ENCODE assay signal across 21 cellular contexts in the genomic region with DNA sequence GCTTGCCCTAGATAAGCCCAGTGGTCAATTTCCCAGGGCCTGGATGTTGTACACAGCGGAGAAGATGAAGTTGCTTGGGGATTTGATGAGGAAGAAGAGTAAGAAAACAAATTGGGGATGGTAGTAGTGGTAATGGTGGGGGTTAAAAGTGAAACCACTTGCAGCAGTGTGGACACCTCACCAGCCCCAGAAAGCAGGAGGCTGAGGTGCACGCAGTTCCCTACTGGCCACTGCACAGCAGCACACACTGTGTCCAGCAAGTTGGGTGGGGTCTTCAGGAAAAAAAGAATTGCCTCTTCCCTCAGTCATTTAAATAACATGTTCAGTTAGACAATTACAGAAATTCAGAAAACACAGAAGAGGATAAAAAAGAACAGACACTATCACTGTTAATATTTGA.
A peak's percentile ranks its signal among the peaks of the same experiment; 100 is the strongest.
DNase-seq lines count a peak whose midpoint lies in the region; ATAC-seq and TF ChIP-seq lines count a peak whose summit lies in the region.
"Had no signal": no experiment of that assay in that cellular context is flagged by ENCODE, and none has a peak within 500 bp of the region (broad histone marks: within the 10 kb centered on the region; RNA-seq: fewer than 3 reads in every experiment).

No MANE protein-coding gene starts in this region.

- H3K4me1 ChIP-seq in DND-41 (ENCODE audit: insufficient read depth, low read length): no peaks in the 10 kb centered on the region
- H3K4me1 ChIP-seq: SJSA1 had no signal

- H3K9me3 Mint-ChIP-seq in CD4-positive, alpha-beta T cell: no peaks in the 10 kb centered on the region
- H3K9me3 Mint-ChIP-seq in effector memory CD8-positive, alpha-beta T cell: no peaks in the 10 kb centered on the region
- no peaks in the 10 kb centered on the region for H3K9me3 Mint-ChIP-seq in naive thymus-derived CD8-positive, alpha-beta T cell
- H3K9me3 Mint-ChIP-seq: CD4-positive, CD25-positive, alpha-beta regulatory T cell; GM23338 had no signal

- H4K20me1 ChIP-seq in DND-41 (ENCODE audit: insufficient read depth, low read length): no peaks in the 10 kb centered on the region

- no peak for DNase-seq in CD4-positive, alpha-beta T cell
- DNase-seq in DND-41 (no peak), glomerular visceral epithelial cell (ENCODE audit: extremely low spot score) (no peak), dedifferentiated amniotic fluid mesenchymal stem cell (ENCODE audit: extremely low spot score) (no peak), COLO668 (lab: John Stamatoyannopoulos, UW; ENCODE audit: unreplicated experiment) (no peak), NCI-H2196 treated with DMSO at 0.1 percent for 48 hours (lab: John Stamatoyannopoulos, UW; ENCODE audit: unreplicated experiment) (no peak)
- no peak for DNase-seq in effector memory CD8-positive, alpha-beta T cell
- no peak for DNase-seq in naive thymus-derived CD8-positive, alpha-beta T cell
- DNase-seq: ACHN; CD4-positive, CD25-positive, alpha-beta regulatory T cell; DMS79 treated with DMSO at 0.1 percent for 48 hours; NCI-H1048; NCI-H1436 treated with DMSO at 0.1 percent for 48 hours; NCI-H2081; NCI-H510A; NCI-H774; PC-3 had no signal

- peaks cover 24% of the 10 kb centered on the region for H3K36me3 ChIP-seq in DND-41 (ENCODE audit: insufficient read depth, low read length)

- no peak overlapping the region for H3K27ac ChIP-seq in CD4-positive, alpha-beta T cell (ENCODE audit: low read depth, low read length)
- no peak overlapping the region for H3K27ac ChIP-seq in DND-41 (ENCODE audit: low read length)
- H3K27ac ChIP-seq: KMS-11, SJSA1 had no signal

- peaks cover 29% of the 10 kb centered on the region for H3K36me3 Mint-ChIP-seq in CD4-positive, alpha-beta T cell (ENCODE audit: low read depth)
- H3K36me3 Mint-ChIP-seq in effector memory CD8-positive, alpha-beta T cell (ENCODE audit: insufficient read depth): peaks cover 19% of the 10 kb centered on the region
- peaks cover 0 to 19% (median 7%) of the 10 kb centered on the region in 3 donors for H3K36me3 Mint-ChIP-seq in naive thymus-derived CD8-positive, alpha-beta T cell

- CTCF ChIA-PET in CD4-positive, alpha-beta T cell (lab: Charles Lee): no interaction called here

- H3K27me3 ChIP-seq in CD4-positive, alpha-beta T cell (ENCODE audit: control insufficient read depth, insufficient read depth, low read length): no peaks in the 10 kb centered on the region
- H3K27me3 ChIP-seq in DND-41 (ENCODE audit: insufficient read depth, low read length, poor library complexity): no peaks in the 10 kb centered on the region
- H3K27me3 ChIP-seq: SJSA1 had no signal

- no peak overlapping the region for H2AFZ ChIP-seq in DND-41 (ENCODE audit: low read depth, low read length)
- H2AFZ ChIP-seq: GM23338 had no signal

- POLR2A ChIA-PET in CD4-positive, alpha-beta T cell (lab: Charles Lee): no interaction called here
- POLR2A ChIA-PET in naive thymus-derived CD8-positive, alpha-beta T cell (lab: Charles Lee): no interaction called here

- H3K4me3 Mint-ChIP-seq in CD4-positive, alpha-beta T cell: no peak overlapping the region
- no peak overlapping the region for H3K4me3 Mint-ChIP-seq in effector memory CD8-positive, alpha-beta T cell
- H3K4me3 Mint-ChIP-seq in naive thymus-derived CD8-positive, alpha-beta T cell: no peak overlapping the region
- H3K4me3 Mint-ChIP-seq: CD4-positive, CD25-positive, alpha-beta regulatory T cell; GM23338 had no signal

- no peak for TF ChIP-seq CTCF in CD4-positive, alpha-beta T cell (IDR thresholded peaks at IDR 0.05)
- TF ChIP-seq CTCF in DND-41 (IDR thresholded peaks at IDR 0.05; ENCODE audit: borderline replicate concordance, extremely low read depth, low read length, poor library complexity, severe bottlenecking): no peak

- H3K9ac ChIP-seq in DND-41 (ENCODE audit: low read depth, low read length): no peak overlapping the region
- H3K9ac ChIP-seq: KMS-11 had no signal

- peaks cover 27% of the 10 kb centered on the region for H3K4me1 Mint-ChIP-seq in CD4-positive, alpha-beta T cell (ENCODE audit: low read depth)
- H3K4me1 Mint-ChIP-seq in effector memory CD8-positive, alpha-beta T cell (ENCODE audit: low read depth in 2 of 2): peaks cover 9 to 10% of the 10 kb centered on the region in 2 donors
- peaks cover 13 to 20% (median 16%) of the 10 kb centered on the region in 4 donors for H3K4me1 Mint-ChIP-seq in naive thymus-derived CD8-positive, alpha-beta T cell

- no peaks in the 10 kb centered on the region for H3K79me2 ChIP-seq in DND-41 (ENCODE audit: insufficient read depth, low read length)

- intact Hi-C loops in CD4-positive, alpha-beta T cell (cut with DNase I, micrococcal nuclease): no loop called here

- H3K4me3 ChIP-seq in DND-41 (ENCODE audit: low read depth in 1 of 2, low read length in 2 of 2): no peak overlapping the region
- H3K4me3 ChIP-seq: GM23338, SJSA1 had no signal

- no peaks in the 10 kb centered on the region for H3K9me3 ChIP-seq in CD4-positive, alpha-beta T cell (ENCODE audit: control insufficient read depth, low read length)
- no peaks in the 10 kb centered on the region for H3K9me3 ChIP-seq in DND-41 (ENCODE audit: insufficient read depth, low read length, severe bottlenecking)
- H3K9me3 ChIP-seq: SJSA1 had no signal

- no peak overlapping the region for H3K4me2 ChIP-seq in DND-41 (ENCODE audit: insufficient read depth, low read length)
- H3K4me2 ChIP-seq: GM23338, KMS-11 had no signal

- peak overlapping the region; percentile 23 for H3K27ac Mint-ChIP-seq in CD4-positive, alpha-beta T cell
- H3K27ac Mint-ChIP-seq in effector memory CD8-positive, alpha-beta T cell: peak overlapping the region; percentile 44 to 80
- H3K27ac Mint-ChIP-seq in naive thymus-derived CD8-positive, alpha-beta T cell: peak overlapping the region in 6 of 10 donors; percentile 10 to 74 (median 42)
- H3K27ac Mint-ChIP-seq: GM23338 had no signal

- H3K27me3 Mint-ChIP-seq in CD4-positive, alpha-beta T cell: no peaks in the 10 kb centered on the region
- no peaks in the 10 kb centered on the region for H3K27me3 Mint-ChIP-seq in effector memory CD8-positive, alpha-beta T cell
- H3K27me3 Mint-ChIP-seq in naive thymus-derived CD8-positive, alpha-beta T cell: no peaks in the 10 kb centered on the region
- H3K27me3 Mint-ChIP-seq: CD4-positive, CD25-positive, alpha-beta regulatory T cell had no signal

- no peak for ATAC-seq in CD4-positive, alpha-beta T cell (ENCODE audit: poor library complexity)
- 0 out of 3 replicates have a peak, but pooled peaks have one; percentile 43 for ATAC-seq in DND-41 (ENCODE audit: insufficient read depth, low read depth)
- ATAC-seq in effector memory CD8-positive, alpha-beta T cell (replicated peaks): no peak
- no peak for ATAC-seq in naive thymus-derived CD8-positive, alpha-beta T cell
- ATAC-seq: HCT116, PC-3 had no signal
